In the genomic region with DNA sequence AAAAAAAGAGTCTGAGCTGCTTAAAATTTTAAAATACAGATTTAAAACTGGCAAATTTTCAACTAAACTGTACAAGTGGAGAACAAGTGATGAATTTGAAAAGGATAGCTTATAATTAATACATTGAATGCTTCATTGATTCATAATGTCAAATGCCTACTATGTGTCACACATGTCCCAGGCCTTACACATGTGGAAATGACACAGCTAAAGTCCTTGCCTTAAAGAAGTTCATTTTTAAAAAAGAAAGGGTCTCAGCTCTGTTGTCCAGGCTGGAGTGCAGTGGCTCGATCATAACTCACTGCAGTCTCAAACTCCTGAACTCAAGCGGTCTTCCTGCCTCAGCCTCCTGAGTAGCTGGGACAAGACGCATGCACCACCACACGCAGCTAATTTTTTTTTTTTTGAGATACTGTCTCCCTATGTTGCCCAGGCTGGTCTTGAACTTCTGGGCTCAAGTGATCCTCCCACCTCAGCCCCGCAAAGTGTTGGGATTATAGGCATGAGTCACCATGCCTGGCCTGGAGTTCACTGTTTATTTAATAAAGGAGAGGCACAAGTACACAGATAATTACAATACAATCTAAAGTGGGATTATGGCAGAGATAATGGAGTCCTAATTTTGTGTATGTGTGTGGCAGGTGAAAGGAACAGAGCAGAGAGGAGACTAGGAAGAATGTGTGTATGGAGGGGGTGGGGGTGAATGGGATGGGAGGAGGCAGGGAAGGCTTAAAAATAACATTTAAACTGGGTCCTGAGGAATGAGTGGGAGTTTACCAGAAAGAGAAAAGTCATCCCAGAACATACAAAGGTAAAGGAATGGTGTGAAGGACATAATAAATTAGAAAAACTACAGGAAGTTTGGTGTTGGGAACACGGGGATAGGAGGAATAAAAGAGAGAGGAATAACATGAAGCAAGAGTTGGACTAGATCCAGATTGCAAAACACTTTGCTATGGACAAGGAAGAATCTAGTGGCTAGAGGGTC, we compare ENCODE assay signal across 1 cellular context.
TF ChIP-seq lines count a peak whose summit lies in the region.

No MANE protein-coding gene starts in this region.

TF ChIP-seq in WTC11, 78 proteins besides CTCF, POLR2A, EP300 and RAD21 (continued from another document):
- TF ChIP-seq ZNF512 (CRISPR knock-in tag; IDR thresholded peaks at IDR 0.05; ENCODE audit: borderline replicate concordance) (no peak), SOX15 (CRISPR knock-in tag; IDR thresholded peaks at IDR 0.05) (no peak), CBFB (CRISPR knock-in tag; IDR thresholded peaks at IDR 0.05; ENCODE audit: low read depth) (no peak), TCF7 (CRISPR knock-in tag; IDR thresholded peaks at IDR 0.05; ENCODE audit: low read depth) (no peak), ZMAT4 (CRISPR knock-in tag; IDR thresholded peaks at IDR 0.05) (no peak)
- TF ChIP-seq, protein P1, sequence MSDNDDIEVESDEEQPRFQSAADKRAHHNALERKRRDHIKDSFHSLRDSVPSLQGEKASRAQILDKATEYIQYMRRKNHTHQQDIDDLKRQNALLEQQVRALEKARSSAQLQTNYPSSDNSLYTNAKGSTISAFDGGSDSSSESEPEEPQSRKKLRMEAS (CRISPR knock-in tag; IDR thresholded peaks at IDR 0.05) = no peak
- TF ChIP-seq, protein P2, sequence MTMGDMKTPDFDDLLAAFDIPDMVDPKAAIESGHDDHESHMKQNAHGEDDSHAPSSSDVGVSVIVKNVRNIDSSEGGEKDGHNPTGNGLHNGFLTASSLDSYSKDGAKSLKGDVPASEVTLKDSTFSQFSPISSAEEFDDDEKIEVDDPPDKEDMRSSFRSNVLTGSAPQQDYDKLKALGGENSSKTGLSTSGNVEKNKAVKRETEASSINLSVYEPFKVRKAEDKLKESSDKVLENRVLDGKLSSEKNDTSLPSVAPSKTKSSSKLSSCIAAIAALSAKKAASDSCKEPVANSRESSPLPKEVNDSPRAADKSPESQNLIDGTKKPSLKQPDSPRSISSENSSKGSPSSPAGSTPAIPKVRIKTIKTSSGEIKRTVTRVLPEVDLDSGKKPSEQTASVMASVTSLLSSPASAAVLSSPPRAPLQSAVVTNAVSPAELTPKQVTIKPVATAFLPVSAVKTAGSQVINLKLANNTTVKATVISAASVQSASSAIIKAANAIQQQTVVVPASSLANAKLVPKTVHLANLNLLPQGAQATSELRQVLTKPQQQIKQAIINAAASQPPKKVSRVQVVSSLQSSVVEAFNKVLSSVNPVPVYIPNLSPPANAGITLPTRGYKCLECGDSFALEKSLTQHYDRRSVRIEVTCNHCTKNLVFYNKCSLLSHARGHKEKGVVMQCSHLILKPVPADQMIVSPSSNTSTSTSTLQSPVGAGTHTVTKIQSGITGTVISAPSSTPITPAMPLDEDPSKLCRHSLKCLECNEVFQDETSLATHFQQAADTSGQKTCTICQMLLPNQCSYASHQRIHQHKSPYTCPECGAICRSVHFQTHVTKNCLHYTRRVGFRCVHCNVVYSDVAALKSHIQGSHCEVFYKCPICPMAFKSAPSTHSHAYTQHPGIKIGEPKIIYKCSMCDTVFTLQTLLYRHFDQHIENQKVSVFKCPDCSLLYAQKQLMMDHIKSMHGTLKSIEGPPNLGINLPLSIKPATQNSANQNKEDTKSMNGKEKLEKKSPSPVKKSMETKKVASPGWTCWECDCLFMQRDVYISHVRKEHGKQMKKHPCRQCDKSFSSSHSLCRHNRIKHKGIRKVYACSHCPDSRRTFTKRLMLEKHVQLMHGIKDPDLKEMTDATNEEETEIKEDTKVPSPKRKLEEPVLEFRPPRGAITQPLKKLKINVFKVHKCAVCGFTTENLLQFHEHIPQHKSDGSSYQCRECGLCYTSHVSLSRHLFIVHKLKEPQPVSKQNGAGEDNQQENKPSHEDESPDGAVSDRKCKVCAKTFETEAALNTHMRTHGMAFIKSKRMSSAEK (CRISPR knock-in tag; IDR thresholded peaks at IDR 0.05; ENCODE audit: borderline replicate concordance) = no peak
